In genomic region chr16:9826630-9827029, GRCh38 we compare ENCODE assay signal across 1 cellular context.
TF ChIP-seq lines count a peak whose summit lies in the region.

No MANE protein-coding gene starts in this region.

TF ChIP-seq in GM23338, 12 proteins besides CTCF, POLR2A, EP300 and RAD21:
- TF ChIP-seq ZNF462 (CRISPR knock-in tag; IDR thresholded peaks at IDR 0.05) (no peak), CREB1 (CRISPR knock-in tag; IDR thresholded peaks at IDR 0.05; ENCODE audit: low read depth) (no peak), EZH2phosphoT487 (IDR thresholded peaks at IDR 0.05; ENCODE audit: unreplicated experiment) (no peak), NANOG (IDR thresholded peaks at IDR 0.05; ENCODE audit: borderline replicate concordance) (no peak), REST (IDR thresholded peaks at IDR 0.05; ENCODE audit: unreplicated experiment) (no peak), EZH2 (IDR thresholded peaks at IDR 0.05; ENCODE audit: low read depth, unreplicated experiment) (no peak), STAT1 (IDR thresholded peaks at IDR 0.05; ENCODE audit: unreplicated experiment) (no peak), JUNB (IDR thresholded peaks at IDR 0.05; ENCODE audit: unreplicated experiment) (no peak), ZNF114 (CRISPR knock-in tag; IDR thresholded peaks at IDR 0.05) (no peak), POLR2AphosphoS5 (IDR thresholded peaks at IDR 0.05; ENCODE audit: low read depth) (no peak)
